In genomic region chr9:121235512-121235911, GRCh38 we compare ENCODE assay signal across 27 cellular contexts.
"Had no signal": no experiment of that assay in that cellular context is flagged by ENCODE, and none has a peak within 500 bp of the region (broad histone marks: within the 10 kb centered on the region; RNA-seq: fewer than 3 reads in every experiment).

No MANE protein-coding gene starts in this region.

- H3K36me3 ChIP-seq: ascending aorta had no signal

- H3K27ac Mint-ChIP-seq: activated CD4-positive, alpha-beta T cell treated with anti-CD3 and anti-CD28 coated beads for 36 hours; activated CD4-positive, alpha-beta T cell treated with anti-CD3 and anti-CD28 coated beads, Interleukin-2, amount 10 ng/mL, durations not matched to agents 7 days and 5 days; activated CD8-positive, alpha-beta T cell treated with anti-CD3 and anti-CD28 coated beads, Interleukin-2, amount 10 ng/mL, durations not matched to agents 7 days and 5 days; activated naive CD4-positive, alpha-beta T cell treated with anti-CD3 and anti-CD28 coated beads, Interleukin-2, amount 50 U/mL, for 24 hours; activated naive CD8-positive, alpha-beta T cell treated with anti-CD3 and anti-CD28 coated beads, Interleukin-2, amount 10 ng/mL, durations not matched to agents 7 days and 5 days; activated T-cell treated with anti-CD3 and anti-CD28 coated beads, Interleukin-2, amount 50 U/mL, for 24 hours; activated T-helper 2 cell treated with anti-CD3 and anti-CD28 coated beads, Interferon-gamma antibody, Interleukin-2, Interleukin-4, amounts not matched to agents 10 μg/mL and 5 μg/mL and 100 μg/mL, durations not matched to agents 14 hours and 24 hours and 36 hours; T-helper 1 cell treated with Interleukin-12 subunit alpha and Interleukin-12 subunit beta and Interleukin-4 antibody, amounts not matched to agents 30 μg/mL and 1 μg/mL, for 36 hours; T-helper 2 cell treated with Interferon-gamma antibody and Interleukin-4, amounts not matched to agents 5 μg/mL and 100 μg/mL, for 36 hours; WTC11 had no signal

- H3K27me3 Mint-ChIP-seq: activated CD4-positive, alpha-beta T cell treated with anti-CD3 and anti-CD28 coated beads for 36 hours; activated CD4-positive, alpha-beta T cell treated with anti-CD3 and anti-CD28 coated beads, Interleukin-2, amount 10 ng/mL, durations not matched to agents 7 days and 5 days; activated naive CD4-positive, alpha-beta T cell treated with anti-CD3 and anti-CD28 coated beads, Interleukin-2, amount 50 U/mL, for 24 hours; activated naive CD8-positive, alpha-beta T cell treated with anti-CD3 and anti-CD28 coated beads, Interleukin-2, amount 10 ng/mL, durations not matched to agents 7 days and 5 days; activated T-cell treated with anti-CD3 and anti-CD28 coated beads, Interleukin-2, amount 50 U/mL, for 24 hours had no signal

- ATAC-seq: activated CD4-positive, alpha-beta T cell treated with anti-CD3 and anti-CD28 coated beads for 36 hours; activated CD4-positive, CD25-positive, alpha-beta regulatory T cell treated with anti-CD3 and anti-CD28 coated beads, Interleukin-2, amount 50 U/mL, for 24 hours; activated CD8-positive, alpha-beta T cell treated with anti-CD3 and anti-CD28 coated beads, Interleukin-2, amount 10 ng/mL, durations not matched to agents 7 days and 5 days; WTC11 had no signal

- H3K4me1 ChIP-seq: ascending aorta had no signal

- H3K4me3 ChIP-seq: ascending aorta, SJSA1 had no signal

- H3K4me1 Mint-ChIP-seq: activated CD4-positive, alpha-beta T cell treated with anti-CD3 and anti-CD28 coated beads for 36 hours; activated CD4-positive, alpha-beta T cell treated with anti-CD3 and anti-CD28 coated beads, Interleukin-2, amount 10 ng/mL, durations not matched to agents 7 days and 5 days; activated naive CD4-positive, alpha-beta T cell treated with anti-CD3 and anti-CD28 coated beads, Interleukin-2, amount 50 U/mL, for 24 hours; activated naive CD8-positive, alpha-beta T cell treated with anti-CD3 and anti-CD28 coated beads, Interleukin-2, amount 10 ng/mL, durations not matched to agents 7 days and 5 days had no signal

- H3K4me3 Mint-ChIP-seq: activated CD4-positive, alpha-beta T cell treated with anti-CD3 and anti-CD28 coated beads for 36 hours; activated CD4-positive, alpha-beta T cell treated with anti-CD3 and anti-CD28 coated beads, Interleukin-2, amount 10 ng/mL, durations not matched to agents 7 days and 5 days; activated CD8-positive, alpha-beta T cell treated with anti-CD3 and anti-CD28 coated beads, Interleukin-2, amount 10 ng/mL, durations not matched to agents 7 days and 5 days; activated naive CD4-positive, alpha-beta T cell treated with anti-CD3 and anti-CD28 coated beads, Interleukin-2, amount 50 U/mL, for 24 hours; activated naive CD8-positive, alpha-beta T cell treated with anti-CD3 and anti-CD28 coated beads, Interleukin-2, amount 10 ng/mL, durations not matched to agents 7 days and 5 days; activated T-cell treated with anti-CD3 and anti-CD28 coated beads, Interleukin-2, amount 50 U/mL, for 24 hours; T-helper 1 cell treated with Interleukin-12 subunit alpha and Interleukin-12 subunit beta and Interleukin-4 antibody, amounts not matched to agents 30 μg/mL and 1 μg/mL, for 36 hours; T-helper 2 cell treated with Interferon-gamma antibody and Interleukin-4, amounts not matched to agents 5 μg/mL and 100 μg/mL, for 36 hours; WTC11 had no signal

- H3K27me3 ChIP-seq: ascending aorta, SJSA1 had no signal

- DNase-seq: activated CD4-positive, alpha-beta T cell treated with anti-CD3 and anti-CD28 coated beads for 36 hours; activated CD4-positive, alpha-beta T cell treated with anti-CD3 and anti-CD28 coated beads, Interleukin-2, amount 10 ng/mL, durations not matched to agents 7 days and 5 days; activated CD4-positive, alpha-beta T cell treated with anti-CD3 and anti-CD28 coated beads, Interleukin-2, amount 50 U/mL, for 48 hours; activated CD8-positive, alpha-beta T cell treated with anti-CD3 and anti-CD28 coated beads, Interleukin-2, amount 10 ng/mL, durations not matched to agents 7 days and 5 days; activated gamma-delta T cell; activated naive CD4-positive, alpha-beta T cell treated with Interleukin-2 at 50 U/mL for 16 hours; activated naive CD8-positive, alpha-beta T cell treated with anti-CD3 and anti-CD28 coated beads, Interleukin-2, amount 10 ng/mL, durations not matched to agents 7 days and 5 days; activated T-cell treated with anti-CD3 and anti-CD28 coated beads, Interleukin-2, amount 50 U/mL, for 24 hours; amygdala; NCI-H1105; NCI-H1417 treated with DMSO at 0.1 percent for 48 hours; NCI-H1930; NCI-H2081 treated with DMSO at 0.1 percent for 48 hours; NCI-H226; NCI-H446 treated with DMSO at 0.1 percent for 48 hours; NCI-H524; NCI-H69; SHP77 treated with DMSO at 0.1 percent for 48 hours; SK-N-SH had no signal

- H3K36me3 Mint-ChIP-seq: WTC11 had no signal

- H3K9me3 Mint-ChIP-seq: activated CD4-positive, alpha-beta T cell treated with anti-CD3 and anti-CD28 coated beads, Interleukin-2, amount 10 ng/mL, durations not matched to agents 7 days and 5 days; activated naive CD4-positive, alpha-beta T cell treated with anti-CD3 and anti-CD28 coated beads, Interleukin-2, amount 50 U/mL, for 24 hours; activated naive CD8-positive, alpha-beta T cell treated with anti-CD3 and anti-CD28 coated beads, Interleukin-2, amount 10 ng/mL, durations not matched to agents 7 days and 5 days; activated T-cell treated with anti-CD3 and anti-CD28 coated beads, Interleukin-2, amount 50 U/mL, for 24 hours; activated T-helper 2 cell treated with anti-CD3 and anti-CD28 coated beads, Interferon-gamma antibody, Interleukin-2, Interleukin-4, amounts not matched to agents 10 μg/mL and 5 μg/mL and 100 μg/mL, durations not matched to agents 14 hours and 24 hours and 36 hours; T-helper 1 cell treated with Interleukin-12 subunit alpha and Interleukin-12 subunit beta and Interleukin-4 antibody, amounts not matched to agents 30 μg/mL and 1 μg/mL, for 36 hours; T-helper 2 cell treated with Interferon-gamma antibody and Interleukin-4, amounts not matched to agents 5 μg/mL and 100 μg/mL, for 36 hours; WTC11 had no signal

- H3K9me3 ChIP-seq: ascending aorta, SJSA1, SK-N-SH had no signal

- H3K27ac ChIP-seq: ascending aorta had no signal
